14 cellular contexts compared by ENCODE assay signal in genomic region chr12:30134229-30134628, GRCh38.
DNase-seq lines count a peak whose midpoint lies in the region; ATAC-seq and TF ChIP-seq lines count a peak whose summit lies in the region.
"Had no signal": no experiment of that assay in that cellular context is flagged by ENCODE, and none has a peak within 500 bp of the region (broad histone marks: within the 10 kb centered on the region; RNA-seq: fewer than 3 reads in every experiment).

No MANE protein-coding gene starts in this region.

- H3K36me3 ChIP-seq in H7 (replicated peaks; ENCODE audit: control insufficient read depth, insufficient read depth, low read length) (no peaks in the 10 kb centered on the region), endodermal cell (ENCODE audit: control insufficient read depth, insufficient read depth, low read length) (no peaks in the 10 kb centered on the region)

- H3K9me3 ChIP-seq in endodermal cell (ENCODE audit: control insufficient read depth, low read length) = no peaks in the 10 kb centered on the region

- peaks cover 9% of the 10 kb centered on the region for H3K4me1 ChIP-seq in endodermal cell (ENCODE audit: control insufficient read depth, insufficient read depth, low read length)

- H3K4me3 ChIP-seq in AG09309 (ENCODE audit: control insufficient read depth, low read depth, low read length) = no peak overlapping the region
- no peak overlapping the region for H3K4me3 ChIP-seq in H7 (ENCODE audit: insufficient read depth, low read depth, low read length)
- H3K4me3 ChIP-seq in endodermal cell (ENCODE audit: low read length) = no peak overlapping the region

- no peak for DNase-seq in AG09309 (ENCODE audit: low read depth)
- peak; percentile 35 for DNase-seq in H7
- DNase-seq in OCI-M1 (lab: John Stamatoyannopoulos, UW) = peak; percentile 48
- DNase-seq in endodermal cell = peak; percentile 56
- DNase-seq in NCI-H2081 (lab: John Stamatoyannopoulos, UW) = no peak
- no peak for DNase-seq in stimulated activated CD4-positive, alpha-beta T cell treated with anti-CD3 and anti-CD28 coated beads, Interleukin-2, amount 100 ng/mL, for 24 hours
- DNase-seq: activated CD4-positive, alpha-beta T cell treated with anti-CD3 and anti-CD28 coated beads, Interleukin-2, amount 10 ng/mL, durations not matched to agents 7 days and 5 days; activated T-cell treated with anti-CD3 and anti-CD28 coated beads, Interleukin-2, amount 50 U/mL, for 72 hours; amygdala; DND-41; NCI-H187 treated with DMSO at 0.1 percent for 48 hours; T-helper 17 cell had no signal

- H3K27me3 ChIP-seq in H7 (ENCODE audit: control insufficient read depth, insufficient read depth, low read length) (no peaks in the 10 kb centered on the region), endodermal cell (ENCODE audit: control insufficient read depth, insufficient read depth, low read length, poor library complexity, severe bottlenecking) (no peaks in the 10 kb centered on the region)

- H3K4me3 Mint-ChIP-seq in endodermal cell = no peak overlapping the region
- H3K4me3 Mint-ChIP-seq: activated CD4-positive, alpha-beta T cell treated with anti-CD3 and anti-CD28 coated beads, Interleukin-2, amount 10 ng/mL, durations not matched to agents 7 days and 5 days; activated T-cell treated with anti-CD3 and anti-CD28 coated beads, Interleukin-2, amount 50 U/mL, for 72 hours; T-helper 17 cell had no signal

- H3K27me3 Mint-ChIP-seq in endodermal cell (ENCODE audit: insufficient read depth) = no peaks in the 10 kb centered on the region
- H3K27me3 Mint-ChIP-seq: activated CD4-positive, alpha-beta T cell treated with anti-CD3 and anti-CD28 coated beads, Interleukin-2, amount 10 ng/mL, durations not matched to agents 7 days and 5 days; T-helper 17 cell had no signal

- H3K36me3 Mint-ChIP-seq in endodermal cell (ENCODE audit: low read depth) = no peaks in the 10 kb centered on the region

- H3K27ac Mint-ChIP-seq in endodermal cell = no peak overlapping the region
- H3K27ac Mint-ChIP-seq: activated CD4-positive, alpha-beta T cell treated with anti-CD3 and anti-CD28 coated beads, Interleukin-2, amount 10 ng/mL, durations not matched to agents 7 days and 5 days; activated T-cell treated with anti-CD3 and anti-CD28 coated beads, Interleukin-2, amount 50 U/mL, for 72 hours; T-helper 17 cell had no signal

- H3K4me1 Mint-ChIP-seq in endodermal cell = peaks cover 16% of the 10 kb centered on the region
- H3K4me1 Mint-ChIP-seq: activated CD4-positive, alpha-beta T cell treated with anti-CD3 and anti-CD28 coated beads, Interleukin-2, amount 10 ng/mL, durations not matched to agents 7 days and 5 days; T-helper 17 cell had no signal

- no peak overlapping the region for H3K27ac ChIP-seq in endodermal cell (ENCODE audit: low read depth, low read length)

- TF ChIP-seq CTCF in AG09309 (IDR thresholded peaks at IDR 0.05; ENCODE audit: control insufficient read depth, insufficient read depth, low read depth, low read length, missing control alignments) = peak; percentile 17
- TF ChIP-seq CTCF in endodermal cell (conservative IDR thresholded peaks at IDR 0.05) = peak; percentile 65

- H3K9me3 Mint-ChIP-seq in endodermal cell = peaks cover 11% of the 10 kb centered on the region

- 81 to 92% methylated on average over 4 to 8 of the region's 8 CpGs for WGBS in endodermal cell (ENCODE audit: insufficient coverage in 1 of 2, insufficient read length in 1 of 2), 2 experiments

- ATAC-seq in HG02759 (IDR thresholded peaks at IDR 0.05; ENCODE audit: unreplicated experiment) = no peak
- ATAC-seq in HG03045 (IDR thresholded peaks at IDR 0.05; ENCODE audit: unreplicated experiment) = no peak
- ATAC-seq: activated T-cell treated with anti-CD3 and anti-CD28 coated beads, Interleukin-2, amount 50 U/mL, for 72 hours; T-helper 17 cell had no signal

- H3K9ac ChIP-seq in endodermal cell (ENCODE audit: extremely low read depth, low read length, poor library complexity, severe bottlenecking) = no peak overlapping the region

Comparison
In these comparisons a context has a peak if more than half of its experiments do, and no peak if none do; other contexts are left out.
1. DNase-seq: peak in H7 (single experiment), OCI-M1 (single experiment) and endodermal cell (single experiment); none in AG09309 (single experiment), NCI-H2081 (0 of 2) and stimulated activated CD4-positive, alpha-beta T cell treated with anti-CD3 and anti-CD28 coated beads, Interleukin-2, amount 100 ng/mL, for 24 hours (0 of 2).